8 cellular contexts compared by ENCODE assay signal in genomic region chr20:44582321-44583025, GRCh38. TPM values are rescaled to one million over a fixed set of nuclear protein-coding genes. Genes with fewer than 3 reads are reported as not detected.
DNase-seq lines count a peak whose midpoint lies in the region; ATAC-seq, FAIRE-seq and TF ChIP-seq lines count a peak whose summit lies in the region.

PKIG (plus strand) TSS chr20:44582579; CDS start chr20:44614557, 31,978 bp downstream.

- H3K9me3 ChIP-seq in HepG2 (ENCODE audit: low read length) (no peaks in the 10 kb centered on the region), tibial artery (no peaks in the 10 kb centered on the region), WERI-Rb-1 (ENCODE audit: severe bottlenecking) (no peaks in the 10 kb centered on the region)

- H3K4me3 ChIP-seq in brain microvascular endothelial cell (ENCODE audit: low read depth, low read length) (peak within 1 kb of the TSS; percentile 46), HepG2 (replicated peaks in 1 of 3; ENCODE audit: insufficient read depth in 1 of 3, low read depth in 2 of 3, low read length in 3 of 3) (no peak within 1 kb of the TSS), tibial artery (peak within 1 kb of the TSS; percentile 44 to 47), WERI-Rb-1 (ENCODE audit: low read depth, low read length) (no peak within 1 kb of the TSS)

- 92% methylated on average over 6 of the region's 6 CpGs for WGBS in HepG2 (ENCODE audit: low lambda C conversion rate)

- POLR2A ChIA-PET in HepG2 (lab: Yijun Ruan, JAX): no interaction called here

- no peak for TF ChIP-seq EP300 in HepG2 (IDR thresholded peaks at IDR 0.05; ENCODE audit: low read depth in 2 of 2, low read length in 2 of 2)
- no peak for TF ChIP-seq EP300 in HepG2 (CRISPR knock-in tag; IDR thresholded peaks at IDR 0.05; ENCODE audit: borderline replicate concordance)

- TF ChIP-seq RAD21 in HepG2 (CRISPR knock-in tag; IDR thresholded peaks at IDR 0.05): no peak

- H2AFZ ChIP-seq in HepG2 (ENCODE audit: low read length): no peak within 1 kb of the TSS

- H3K9ac ChIP-seq in HepG2 (ENCODE audit: insufficient read depth, low read depth, low read length): no peak within 1 kb of the TSS

- in situ Hi-C loops in brain microvascular endothelial cell (cut with HindIII; ENCODE audit: low pct_ligation_motif_present, low sequenced_read_pairs) (no loop called here), HepG2 (cut with HindIII; ENCODE audit: extremely low pct_ligation_motif_present, low pct_unique_long_range_greater_than_20kb) (no loop called here)

- no peak for FAIRE-seq in HepG2 (lab: Jason Lieb, UNC)

- no peak within 1 kb of the TSS for H3K4me2 ChIP-seq in HepG2 (ENCODE audit: low read depth, low read length)

- intact Hi-C loops in HepG2 (cut with micrococcal nuclease; ENCODE audit: unreplicated experiment): no loop called here
- intact Hi-C loops in tibial artery (cut with DNase I; ENCODE audit: low total_unique reads): no loop called here

- CTCF ChIA-PET in HepG2 (lab: Yijun Ruan, JAX; ENCODE audit: low intra/inter-chr PET ratio, low total read pairs): no interaction called here

- no TSS peak for BruUV-seq in HepG2 (replicated peaks; lab: Mats Ljungman, UMichigan)

- H3K27me3 ChIP-seq in brain microvascular endothelial cell (replicated peaks) (no peaks in the 10 kb centered on the region), HepG2 (ENCODE audit: control insufficient read depth in 1 of 2, insufficient read depth in 2 of 2, low read length in 2 of 2) (no peaks in the 10 kb centered on the region), tibial artery (no peaks in the 10 kb centered on the region), WERI-Rb-1 (ENCODE audit: insufficient read depth, low read depth, severe bottlenecking) (no peaks in the 10 kb centered on the region)

- no peaks in the 10 kb centered on the region for H3K79me2 ChIP-seq in HepG2 (ENCODE audit: insufficient read depth, low read length)

- H3K4me1 ChIP-seq in HepG2 (ENCODE audit: insufficient read depth, low read length): peaks cover 5% of the 10 kb centered on the region
- peaks cover 0 to 74% (median 49%) of the 10 kb centered on the region in 4 donors for H3K4me1 ChIP-seq in tibial artery

- no peak for TF ChIP-seq CTCF in brain microvascular endothelial cell (IDR thresholded peaks at IDR 0.05; ENCODE audit: low read depth, low read length, missing control alignments)
- no peak for TF ChIP-seq CTCF in HepG2 (CRISPR knock-in tag; IDR thresholded peaks at IDR 0.05)
- TF ChIP-seq CTCF in tibial artery (IDR thresholded peaks at IDR 0.05): no peak
- TF ChIP-seq CTCF in WERI-Rb-1 (IDR thresholded peaks at IDR 0.05; ENCODE audit: low read depth, low read length): no peak

- H3K36me3 ChIP-seq in brain microvascular endothelial cell (replicated peaks) (no peaks in the 10 kb centered on the region), HepG2 (replicated peaks in 1 of 2; ENCODE audit: control insufficient read depth in 1 of 2, insufficient read depth in 2 of 2, low read length in 2 of 2) (no peaks in the 10 kb centered on the region; a peak in 1 of 5 replicates), tibial artery (no peaks in the 10 kb centered on the region), WERI-Rb-1 (no peaks in the 10 kb centered on the region)

- ATAC-seq in HepG2 (no peak), HG03025 (IDR thresholded peaks at IDR 0.05; ENCODE audit: low FRiP score, unreplicated experiment) (no peak), GM19328 (IDR thresholded peaks at IDR 0.05; ENCODE audit: unreplicated experiment) (no peak)

- DNase-seq in LHCN-M2 (ENCODE audit: low read depth) (peak; percentile 56), brain microvascular endothelial cell (peak; percentile 58), HepG2 (ENCODE audit: low spot score) (no peak), tibial artery (peak in 1 of 2 donors; percentile 71), WERI-Rb-1 (no peak)
- DNase-seq in NK-92 treated with Interleukin-12 subunit alpha and Interleukin-12 subunit beta, amount 100 ng/mL, for 24 hours (lab: John Stamatoyannopoulos, UW): no peak

- no peaks in the 10 kb centered on the region for H4K20me1 ChIP-seq in HepG2 (ENCODE audit: insufficient read depth, low read length)

- TF ChIP-seq POLR2A in HepG2 (IDR thresholded peaks at IDR 0.05; ENCODE audit: insufficient read depth in 1 of 2, low read depth in 2 of 2, low read length in 2 of 2): no peak

- H3K27ac ChIP-seq in brain microvascular endothelial cell (peak within 1 kb of the TSS; percentile 41), HepG2 (ENCODE audit: extremely low read length, insufficient read depth, low read length) (no peak within 1 kb of the TSS), tibial artery (peak within 1 kb of the TSS; percentile 79 to 83), WERI-Rb-1 (no peak within 1 kb of the TSS)

TF ChIP-seq in HepG2, 621 proteins besides CTCF, POLR2A, EP300 and RAD21:
- TF ChIP-seq SAP130 (CRISPR knock-in tag; IDR thresholded peaks at IDR 0.05; ENCODE audit: low read depth): no peak
- 0 out of 2 replicates have a peak, but pooled peaks have one; percentile 34 for TF ChIP-seq CENPX (CRISPR knock-in tag; IDR thresholded peaks at IDR 0.05)
TF ChIP-seq in HepG2: peak in this region for 1.

RNA-seq across cellular contexts. Expression of gene PKIG, which starts in this region (rescaled TPM):
- total RNA-seq in LHCN-M2 (2014; rRNA removed): 9.8 and 11.1 TPM in 2 replicates
- 14.6 TPM for polyA plus RNA-seq in LHCN-M2 (2012)
- total RNA-seq in HepG2 (2016; rRNA removed; fragmentation: Illumina TruSeq; extraction: Trizol): 44.5 and 47.6 TPM in 2 replicates
- total RNA-seq in HepG2 (2016; cell fraction: cytosol; rRNA removed; fragmentation: Illumina TruSeq; extraction: Trizol; ENCODE audit: low read depth): 153 and 165 TPM in 2 replicates
- total RNA-seq in HepG2 (2016; cell fraction: insoluble cytoplasmic fraction; rRNA removed; fragmentation: Illumina TruSeq; extraction: Trizol): 46.5 and 47.5 TPM in 2 replicates
- total RNA-seq in HepG2 (2016; cell fraction: membrane; rRNA removed; fragmentation: Illumina TruSeq; extraction: Trizol): 152 and 172 TPM in 2 replicates
- total RNA-seq in HepG2 (2016; cell fraction: nucleus; rRNA removed; fragmentation: Illumina TruSeq; extraction: Trizol): 15.9 and 17.5 TPM in 2 replicates
- polyA plus RNA-seq in HepG2 (2011; rRNA removed): 30.8 and 31.0 TPM in 2 replicates
- 38.5 and 44.2 TPM in 2 replicates for polyA plus RNA-seq in HepG2 (2011; cell fraction: cytosol; rRNA removed)
- polyA plus RNA-seq in HepG2 (2011; cell fraction: nucleus; rRNA removed): 16.9 and 18.1 TPM in 2 replicates
- 31.8 and 34.8 TPM in 2 replicates for polyA plus RNA-seq in HepG2 (2012)
- 204 and 234 TPM in 2 replicates for polyA plus RNA-seq in HepG2 (2016; cell fraction: cytosol; fragmentation: Illumina TruSeq; extraction: Trizol; ENCODE audit: low read depth)
- 54.1 and 61.3 TPM in 2 replicates for polyA plus RNA-seq in HepG2 (2016; cell fraction: insoluble cytoplasmic fraction; fragmentation: Illumina TruSeq; extraction: Trizol; ENCODE audit: low read depth)
- 173 and 198 TPM in 2 replicates for polyA plus RNA-seq in HepG2 (2016; cell fraction: membrane; fragmentation: Illumina TruSeq; extraction: Trizol; ENCODE audit: low read depth)
- polyA plus RNA-seq in HepG2 (2016; cell fraction: nucleus; fragmentation: Illumina TruSeq; extraction: Trizol; ENCODE audit: insufficient read depth, low read depth): 31.1 and 35.7 TPM in 2 replicates
- 5.9 and 22.6 TPM in 2 replicates for polyA minus RNA-seq in HepG2 (2011; rRNA and poly(A)+ RNA removed; ENCODE audit: low replicate concordance)
- 13.4 and 14.9 TPM in 2 replicates for polyA minus RNA-seq in HepG2 (2011; cell fraction: cytosol; rRNA and poly(A)+ RNA removed)
- 9.3 and 9.9 TPM in 2 replicates for polyA minus RNA-seq in HepG2 (2011; cell fraction: nucleus; rRNA and poly(A)+ RNA removed)

Comparison
In these comparisons a context has a peak if more than half of its experiments do, and no peak if none do; other contexts are left out.
1. DNase-seq: peak in LHCN-M2 (single experiment) and brain microvascular endothelial cell (single experiment); none in HepG2 (single experiment), NK-92 treated with Interleukin-12 subunit alpha and Interleukin-12 subunit beta, amount 100 ng/mL, for 24 hours (single experiment) and WERI-Rb-1 (single experiment).
2. H3K27ac ChIP-seq: peak in brain microvascular endothelial cell (single experiment) and tibial artery (2 of 2); none in HepG2 (single experiment) and WERI-Rb-1 (single experiment).
3. H3K4me3 ChIP-seq: peak in brain microvascular endothelial cell (single experiment) and tibial artery (2 of 2); none in HepG2 (0 of 3) and WERI-Rb-1 (single experiment).